22 cellular contexts compared by ENCODE assay signal in the genomic region with DNA sequence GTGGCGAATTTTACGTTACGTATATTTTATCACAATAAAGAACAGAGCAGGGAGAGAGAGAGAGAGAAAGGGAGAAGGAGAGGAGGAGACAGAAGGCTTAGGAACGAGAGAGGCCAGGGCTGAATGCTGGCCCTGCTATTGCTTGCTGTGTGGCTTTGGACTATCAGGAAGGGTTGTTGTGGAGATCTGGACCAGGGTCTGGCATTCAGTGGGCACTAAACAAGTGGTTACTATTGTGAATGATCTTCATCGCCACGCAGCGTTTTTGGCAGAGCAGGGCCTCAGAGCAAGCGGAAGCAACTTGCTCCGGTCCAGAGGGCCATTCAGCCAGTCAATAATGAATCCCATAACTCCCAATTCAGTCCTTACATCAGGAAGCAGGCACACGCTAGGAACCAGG. TPM values are rescaled to one million over a fixed set of nuclear protein-coding genes. Genes with fewer than 3 reads are reported as not detected.
DNase-seq lines count a peak whose midpoint lies in the region; ATAC-seq and TF ChIP-seq lines count a peak whose summit lies in the region.
"Had no signal": no experiment of that assay in that cellular context is flagged by ENCODE, and none has a peak within 500 bp of the region (broad histone marks: within the 10 kb centered on the region; RNA-seq: fewer than 3 reads in every experiment).

No MANE protein-coding gene starts in this region.

- H2AFZ ChIP-seq in mammary epithelial cell (ENCODE audit: low read depth, low read length): no peak overlapping the region
- H2AFZ ChIP-seq: neural progenitor cell had no signal

- in situ Hi-C loops in mammary epithelial cell (cut with MboI; ENCODE audit: low sequenced_read_pairs in 2 of 2): no loop called here

- no peaks in the 10 kb centered on the region for H3K4me1 Mint-ChIP-seq in progenitor cell of endocrine pancreas (ENCODE audit: low read depth)

- no peak for ATAC-seq in HG03095 (IDR thresholded peaks at IDR 0.05; ENCODE audit: unreplicated experiment)
- ATAC-seq: right lobe of liver; stimulated activated naive CD8-positive, alpha-beta T cell treated with anti-CD3 and anti-CD28 coated beads, Interleukin-15, Interleukin-2, amounts not matched to agents 100 U/mL and 50 U/mL, for 24 hours had no signal

- no TSS peak for BruUV-seq in mammary epithelial cell (replicated peaks; lab: Mats Ljungman, UMichigan)

- peak overlapping the region; percentile 78 for H3K27ac Mint-ChIP-seq in progenitor cell of endocrine pancreas
- H3K27ac Mint-ChIP-seq: activated CD4-positive, alpha-beta memory T cell treated with anti-CD3 and anti-CD28 coated beads for 36 hours; neural progenitor cell had no signal

- no peak overlapping the region for H3K4me2 ChIP-seq in mammary epithelial cell (ENCODE audit: insufficient read depth, low read depth, low read length)
- H3K4me2 ChIP-seq: neural progenitor cell had no signal

- H3K4me3 Mint-ChIP-seq in progenitor cell of endocrine pancreas (ENCODE audit: low read depth): no peak overlapping the region
- H3K4me3 Mint-ChIP-seq: activated CD4-positive, alpha-beta memory T cell treated with anti-CD3 and anti-CD28 coated beads for 36 hours; CD4-positive, CD25-positive, alpha-beta regulatory T cell; neural progenitor cell had no signal

- H3K36me3 Mint-ChIP-seq in progenitor cell of endocrine pancreas (ENCODE audit: insufficient read depth): peaks cover 14% of the 10 kb centered on the region

- H3K4me1 ChIP-seq in right atrium auricular region (peaks cover 0 to 67% of the 10 kb centered on the region in 2 donors), mammary epithelial cell (ENCODE audit: insufficient read depth, low read length) (peaks cover 4% of the 10 kb centered on the region)
- H3K4me1 ChIP-seq: colonic mucosa, neural progenitor cell, right lobe of liver had no signal

- TF ChIP-seq CTCF in right atrium auricular region (IDR thresholded peaks at IDR 0.05) (no peak), progenitor cell of endocrine pancreas (IDR thresholded peaks at IDR 0.05; ENCODE audit: unreplicated experiment) (no peak), mammary epithelial cell (conservative IDR thresholded peaks at IDR 0.05 in 1 of 2, IDR thresholded peaks at IDR 0.05 in 1 of 2; ENCODE audit: extremely low read depth in 1 of 2, insufficient read depth in 1 of 2, low read depth in 1 of 2, low read length in 2 of 2) (no peak)

- no peaks in the 10 kb centered on the region for H3K27me3 Mint-ChIP-seq in progenitor cell of endocrine pancreas
- H3K27me3 Mint-ChIP-seq: activated CD4-positive, alpha-beta memory T cell treated with anti-CD3 and anti-CD28 coated beads for 36 hours; CD4-positive, CD25-positive, alpha-beta regulatory T cell had no signal

- DNase-seq in right atrium auricular region (ENCODE audit: low spot score): no peak
- DNase-seq in cardiac septum (ENCODE audit: low spot score): no peak
- peak in 41 of 42 donors; percentile 35 to 87 (median 67) for DNase-seq in head of caudate nucleus
- DNase-seq in progenitor cell of endocrine pancreas (ENCODE audit: low spot score, unreplicated experiment): no peak
- DNase-seq in mammary epithelial cell: no peak
- DNase-seq in NCI-H446 (lab: John Stamatoyannopoulos, UW): no peak
- no peak for DNase-seq in stimulated activated CD4-positive, alpha-beta T cell treated with anti-CD3 and anti-CD28 coated beads, Interleukin-4, amount 100 ng/mL, for 4 hours
- DNase-seq: activated CD4-positive, alpha-beta memory T cell treated with anti-CD3 and anti-CD28 coated beads for 36 hours; activated naive CD4-positive, alpha-beta T cell; activated T-cell treated with anti-CD3 and anti-CD28 coated beads for 4 hours; amniotic stem cell; CD4-positive, CD25-positive, alpha-beta regulatory T cell; colonic mucosa; GF-D8; GOT3; NCI-H1092 treated with DMSO at 0.1 percent for 48 hours; NCI-H69; right lobe of liver; SHP77; stimulated activated naive CD8-positive, alpha-beta T cell treated with anti-CD3 and anti-CD28 coated beads, Interleukin-15, Interleukin-2, amounts not matched to agents 100 U/mL and 50 U/mL, for 24 hours had no signal

- no peaks in the 10 kb centered on the region for H3K27me3 ChIP-seq in right atrium auricular region
- no peaks in the 10 kb centered on the region for H3K27me3 ChIP-seq in mammary epithelial cell (ENCODE audit: insufficient read depth, low read length)
- H3K27me3 ChIP-seq: colonic mucosa, neural progenitor cell, right lobe of liver had no signal

- H3K9ac ChIP-seq in mammary epithelial cell (ENCODE audit: insufficient read depth, low read length): no peak overlapping the region
- H3K9ac ChIP-seq: neural progenitor cell had no signal

- no peaks in the 10 kb centered on the region for H3K9me3 ChIP-seq in right atrium auricular region
- H3K9me3 ChIP-seq in mammary epithelial cell (replicated peaks; ENCODE audit: insufficient read depth, low read length): no peaks in the 10 kb centered on the region
- H3K9me3 ChIP-seq: colonic mucosa, right lobe of liver had no signal

- H3K36me3 ChIP-seq in right atrium auricular region (no peaks in the 10 kb centered on the region), mammary epithelial cell (ENCODE audit: insufficient read depth, low read length) (no peaks in the 10 kb centered on the region)
- H3K36me3 ChIP-seq: colonic mucosa, neural progenitor cell, right lobe of liver had no signal

- peak overlapping the region; percentile 27 to 44 for H3K27ac ChIP-seq in right atrium auricular region
- no peak overlapping the region for H3K27ac ChIP-seq in mammary epithelial cell (ENCODE audit: insufficient read depth, low read depth, low read length)
- H3K27ac ChIP-seq: colonic mucosa, neural progenitor cell, right lobe of liver had no signal

- WGBS in mammary epithelial cell (ENCODE audit: low coverage, missing lambda C conversion rate): 98% methylated on average over 9 of the region's 10 CpGs

- CTCF ChIA-PET in mammary epithelial cell (lab: Charles Lee; ENCODE audit: low non-redundant PET): no interaction called here

- peaks cover 2% of the 10 kb centered on the region for H3K9me3 Mint-ChIP-seq in progenitor cell of endocrine pancreas (ENCODE audit: low read depth)
- H3K9me3 Mint-ChIP-seq: activated CD4-positive, alpha-beta memory T cell treated with anti-CD3 and anti-CD28 coated beads for 36 hours had no signal

- intact Hi-C loops in cardiac septum (cut with DNase I) (no loop called here), head of caudate nucleus (cut with DNase I) (no loop called here), mammary epithelial cell (cut with micrococcal nuclease) (no loop called here)

- no peaks in the 10 kb centered on the region for H4K20me1 ChIP-seq in mammary epithelial cell (ENCODE audit: insufficient read depth, low read length)

- H3K79me2 ChIP-seq in mammary epithelial cell (ENCODE audit: insufficient read depth, low read length): no peaks in the 10 kb centered on the region

- dilution Hi-C loops in mammary epithelial cell (cut with HindIII; ENCODE audit: low sequenced_read_pairs): no loop called here

- H3K4me3 ChIP-seq in right atrium auricular region (no peak overlapping the region), mammary epithelial cell (replicated peaks in 1 of 3; ENCODE audit: insufficient read depth in 1 of 3, low read depth in 2 of 3, low read length in 3 of 3) (no peak overlapping the region)
- H3K4me3 ChIP-seq: colonic mucosa, neural progenitor cell, right lobe of liver had no signal

RNA-seq across cellular contexts. Expression of a gene that starts 26.4 kb away (rescaled TPM):
- 10 to 100 TPM; 13.1 to 19.4 TPM for total RNA-seq in right atrium auricular region
- 28.8 TPM for total RNA-seq in cardiac septum
- 62.2 and 62.7 TPM in 2 replicates for total RNA-seq in progenitor cell of endocrine pancreas
- 10 to 100 TPM in 1 of 2 donors, 1 to 10 TPM in 1; 7.5 to 14.5 TPM for total RNA-seq in mammary epithelial cell
- polyA plus RNA-seq in mammary epithelial cell: 6.0 TPM
- polyA minus RNA-seq in mammary epithelial cell: 9.3 TPM

RNA-seq across cellular contexts. Expression of a gene that starts 48.0 kb away (rescaled TPM):
- total RNA-seq in right atrium auricular region (10 to 100 TPM; 18.1 to 18.3 TPM), cardiac septum (59.2 TPM), progenitor cell of endocrine pancreas (123 and 127 TPM in 2 replicates), mammary epithelial cell (10 to 100 TPM; 21.7 to 37.1 TPM)
- 5.1 TPM for polyA plus RNA-seq in mammary epithelial cell
- 7.7 TPM for polyA minus RNA-seq in mammary epithelial cell

RNA-seq across cellular contexts. Expression of a gene that starts 56.6 kb away (rescaled TPM):
- total RNA-seq in right atrium auricular region (10 to 100 TPM; 27.3 to 30.9 TPM), cardiac septum (21.2 TPM), progenitor cell of endocrine pancreas (42.6 and 43.3 TPM in 2 replicates), mammary epithelial cell (10 to 100 TPM; 33.4 to 37.5 TPM)
- 20.1 TPM for polyA plus RNA-seq in mammary epithelial cell
- polyA minus RNA-seq in mammary epithelial cell: 41.7 TPM

Comparison
In these comparisons a context has a peak if more than half of its experiments do, and no peak if none do; other contexts are left out.
1. DNase-seq: peak in head of caudate nucleus (41 of 42); none in right atrium auricular region (single experiment), cardiac septum (single experiment), progenitor cell of endocrine pancreas (single experiment), mammary epithelial cell (single experiment), NCI-H446 (0 of 2) and stimulated activated CD4-positive, alpha-beta T cell treated with anti-CD3 and anti-CD28 coated beads, Interleukin-4, amount 100 ng/mL, for 4 hours (0 of 2).